Comparison of ENCODE assay signal across 1 cellular context in genomic region chr7:21430575-21430954, GRCh38.
TF ChIP-seq lines count a peak whose summit lies in the region.

No MANE protein-coding gene starts in this region.

TF ChIP-seq in GM12878, 131 proteins besides CTCF, POLR2A, EP300 and RAD21 (continued from another document):
- TF ChIP-seq ELK1 (IDR thresholded peaks at IDR 0.05; ENCODE audit: low read depth, low read length) (no peak), ETV6 (conservative IDR thresholded peaks at IDR 0.05 in 1 of 2, IDR thresholded peaks at IDR 0.05 in 1 of 2; ENCODE audit: borderline replicate concordance in 1 of 2, low read depth in 1 of 2) (no peak), PML (IDR thresholded peaks at IDR 0.05; ENCODE audit: low read length) (no peak), HCFC1 (IDR thresholded peaks at IDR 0.05; ENCODE audit: low read length) (no peak), NR2C1 (IDR thresholded peaks at IDR 0.05) (no peak), ZBTB33 (IDR thresholded peaks at IDR 0.05) (no peak)
